Comparison of ENCODE assay signal across 4 cellular contexts in genomic region chr6:115770851-115771250, GRCh38.
"Had no signal": no experiment of that assay in that cellular context is flagged by ENCODE, and none has a peak within 500 bp of the region (broad histone marks: within the 10 kb centered on the region; RNA-seq: fewer than 3 reads in every experiment).

No MANE protein-coding gene starts in this region.

- H3K4me3 Mint-ChIP-seq: GM23338, H9 had no signal

- H3K4me1 Mint-ChIP-seq: H9 had no signal

- H3K4me2 ChIP-seq: GM23338 had no signal

- H3K4me3 ChIP-seq: GM23338 had no signal

- DNase-seq: H9, HCEC 1CT, IMR-90 had no signal

- H2AFZ ChIP-seq: GM23338 had no signal

- H3K9me3 Mint-ChIP-seq: GM23338, H9 had no signal

- H3K27ac Mint-ChIP-seq: GM23338, H9 had no signal
